ENCODE assay signal across 1 cellular context in genomic region chr7:131556912-131557457, GRCh38.
TF ChIP-seq lines count a peak whose summit lies in the region.

No MANE protein-coding gene starts in this region.

TF ChIP-seq in HepG2, 621 proteins besides CTCF, POLR2A, EP300 and RAD21 (continued from another document):
- TF ChIP-seq, protein P1, sequence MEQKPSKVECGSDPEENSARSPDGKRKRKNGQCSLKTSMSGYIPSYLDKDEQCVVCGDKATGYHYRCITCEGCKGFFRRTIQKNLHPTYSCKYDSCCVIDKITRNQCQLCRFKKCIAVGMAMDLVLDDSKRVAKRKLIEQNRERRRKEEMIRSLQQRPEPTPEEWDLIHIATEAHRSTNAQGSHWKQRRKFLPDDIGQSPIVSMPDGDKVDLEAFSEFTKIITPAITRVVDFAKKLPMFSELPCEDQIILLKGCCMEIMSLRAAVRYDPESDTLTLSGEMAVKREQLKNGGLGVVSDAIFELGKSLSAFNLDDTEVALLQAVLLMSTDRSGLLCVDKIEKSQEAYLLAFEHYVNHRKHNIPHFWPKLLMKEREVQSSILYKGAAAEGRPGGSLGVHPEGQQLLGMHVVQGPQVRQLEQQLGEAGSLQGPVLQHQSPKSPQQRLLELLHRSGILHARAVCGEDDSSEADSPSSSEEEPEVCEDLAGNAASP (CRISPR knock-in tag; IDR thresholded peaks at IDR 0.05; ENCODE audit: borderline replicate concordance): no peak
- TF ChIP-seq ZBTB7B (CRISPR knock-in tag; IDR thresholded peaks at IDR 0.05): peak; percentile 52; the same call in 1 of the 2 replicates
